Comparison of ENCODE assay signal across 14 cellular contexts in the genomic region with DNA sequence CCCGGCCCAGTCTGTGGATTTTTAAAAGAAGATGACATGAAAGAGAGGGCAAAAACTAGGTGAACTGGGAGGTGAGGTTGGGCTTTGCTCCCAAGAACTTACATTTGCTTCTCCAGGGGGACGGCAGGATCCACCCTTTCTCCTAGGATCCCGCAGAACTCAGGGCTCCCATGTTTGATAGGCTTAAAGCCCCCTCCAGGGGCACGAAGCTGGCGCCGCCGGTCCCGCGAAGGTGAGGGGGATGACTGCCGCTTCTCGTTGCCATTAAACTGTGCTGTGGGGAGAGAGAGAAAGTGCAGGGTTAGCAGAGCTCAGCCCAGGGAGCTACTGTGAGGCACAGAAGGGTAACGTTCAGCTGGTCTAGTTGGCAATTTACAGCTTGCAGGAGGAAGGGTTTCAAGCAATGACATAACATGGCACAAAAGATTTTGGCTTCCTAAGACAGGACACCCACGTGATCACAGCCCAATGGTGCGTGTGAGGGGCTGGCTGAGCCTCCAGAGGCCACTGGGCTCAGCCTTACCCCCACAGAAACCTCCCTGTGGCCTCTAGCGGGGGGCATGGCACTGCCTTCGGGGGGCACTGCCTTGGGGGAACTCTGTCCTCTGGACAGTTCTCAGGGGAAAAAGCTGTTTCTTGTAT.
"Had no signal": no experiment of that assay in that cellular context is flagged by ENCODE, and none has a peak within 500 bp of the region (broad histone marks: within the 10 kb centered on the region; RNA-seq: fewer than 3 reads in every experiment).

No MANE protein-coding gene starts in this region.

- H3K27me3 ChIP-seq: colonic mucosa, heart right ventricle, pancreas had no signal

- H3K36me3 ChIP-seq: colonic mucosa had no signal

- H3K27ac ChIP-seq: colonic mucosa had no signal

- H3K9me3 Mint-ChIP-seq: activated B cell treated with CpG ODN at 0.5 μM for 24 hours; activated CD4-positive, alpha-beta T cell treated with anti-CD3 and anti-CD28 coated beads, Interleukin-2, amount 10 ng/mL, durations not matched to agents 7 days and 5 days; activated naive CD4-positive, alpha-beta T cell treated with anti-CD3 and anti-CD28 coated beads, Interleukin-2, amount 10 ng/mL, durations not matched to agents 7 days and 5 days; activated T-helper 17 cell treated with anti-CD3 and anti-CD28 coated beads, Interleukin-2, amount 50 U/mL, for 72 hours; neural crest cell; T-helper 1 cell treated with Interleukin-12 subunit alpha and Interleukin-12 subunit beta and Interleukin-4 antibody, amounts not matched to agents 30 μg/mL and 1 μg/mL, for 36 hours had no signal

- H3K36me3 Mint-ChIP-seq: activated naive CD4-positive, alpha-beta T cell treated with anti-CD3 and anti-CD28 coated beads, Interleukin-2, amount 10 ng/mL, durations not matched to agents 7 days and 5 days had no signal

- DNase-seq: activated B cell treated with CpG ODN at 0.5 μM for 24 hours; activated CD4-positive, alpha-beta T cell treated with anti-CD3 and anti-CD28 coated beads, Interleukin-2, amount 10 ng/mL, durations not matched to agents 7 days and 5 days; activated CD8-positive, alpha-beta memory T cell treated with anti-CD3 and anti-CD28 coated beads for 24 hours; activated naive CD4-positive, alpha-beta T cell treated with anti-CD3 and anti-CD28 coated beads, Interleukin-2, amount 10 ng/mL, durations not matched to agents 7 days and 5 days; colonic mucosa; effector CD4-positive, alpha-beta T cell; heart right ventricle; left ventricle myocardium inferior; pancreas; trophoblast cell had no signal

- H3K4me3 Mint-ChIP-seq: activated B cell treated with CpG ODN at 0.5 μM for 24 hours; activated CD4-positive, alpha-beta T cell treated with anti-CD3 and anti-CD28 coated beads, Interleukin-2, amount 10 ng/mL, durations not matched to agents 7 days and 5 days; activated naive CD4-positive, alpha-beta T cell treated with anti-CD3 and anti-CD28 coated beads, Interleukin-2, amount 10 ng/mL, durations not matched to agents 7 days and 5 days; neural crest cell; T-helper 1 cell treated with Interleukin-12 subunit alpha and Interleukin-12 subunit beta and Interleukin-4 antibody, amounts not matched to agents 30 μg/mL and 1 μg/mL, for 36 hours had no signal

- H3K27me3 Mint-ChIP-seq: activated B cell treated with CpG ODN at 0.5 μM for 24 hours; activated CD4-positive, alpha-beta T cell treated with anti-CD3 and anti-CD28 coated beads, Interleukin-2, amount 10 ng/mL, durations not matched to agents 7 days and 5 days; activated T-helper 17 cell treated with anti-CD3 and anti-CD28 coated beads, Interleukin-2, amount 50 U/mL, for 72 hours had no signal

- H3K4me3 ChIP-seq: colonic mucosa, heart right ventricle, left ventricle myocardium inferior, pancreas, skin epidermis had no signal

- H3K4me1 ChIP-seq: colonic mucosa had no signal

- H3K27ac Mint-ChIP-seq: activated B cell treated with CpG ODN at 0.5 μM for 24 hours; activated CD4-positive, alpha-beta T cell treated with anti-CD3 and anti-CD28 coated beads, Interleukin-2, amount 10 ng/mL, durations not matched to agents 7 days and 5 days; activated naive CD4-positive, alpha-beta T cell treated with anti-CD3 and anti-CD28 coated beads, Interleukin-2, amount 10 ng/mL, durations not matched to agents 7 days and 5 days; T-helper 1 cell treated with Interleukin-12 subunit alpha and Interleukin-12 subunit beta and Interleukin-4 antibody, amounts not matched to agents 30 μg/mL and 1 μg/mL, for 36 hours had no signal

- H3K9me3 ChIP-seq: colonic mucosa, heart right ventricle, left ventricle myocardium inferior, pancreas had no signal

- H3K4me1 Mint-ChIP-seq: activated naive CD4-positive, alpha-beta T cell treated with anti-CD3 and anti-CD28 coated beads, Interleukin-2, amount 10 ng/mL, durations not matched to agents 7 days and 5 days had no signal

- ATAC-seq: activated T-helper 17 cell treated with anti-CD3 and anti-CD28 coated beads, Interleukin-2, amount 50 U/mL, for 72 hours had no signal
